Comparison of ENCODE assay signal across 10 cellular contexts in genomic region chr21:46326110-46326703, GRCh38. TPM values are rescaled to one million over a fixed set of nuclear protein-coding genes. Genes with fewer than 3 reads are reported as not detected.
DNase-seq lines count a peak whose midpoint lies in the region; ATAC-seq and TF ChIP-seq lines count a peak whose summit lies in the region.
"Had no signal": no experiment of that assay in that cellular context is flagged by ENCODE, and none has a peak within 500 bp of the region (broad histone marks: within the 10 kb centered on the region; RNA-seq: fewer than 3 reads in every experiment).

No MANE protein-coding gene starts in this region.

- TF ChIP-seq CTCF in LNCaP clone FGC (IDR thresholded peaks at IDR 0.05; ENCODE audit: control insufficient read depth, extremely low read depth, insufficient read depth), result peak; percentile 54
- TF ChIP-seq CTCF in neural cell (IDR thresholded peaks at IDR 0.05; ENCODE audit: poor library complexity, severe bottlenecking), result no peak

- peaks cover 47% of the 10 kb centered on the region for H3K79me2 ChIP-seq in neural cell (replicated peaks; ENCODE audit: insufficient read depth, low read length)

- no peaks in the 10 kb centered on the region for H3K9me2 ChIP-seq in neural cell (ENCODE audit: insufficient read depth, low read length)

- peak overlapping the region; percentile 49 for H3K4me2 ChIP-seq in neural cell (ENCODE audit: low read length)

- no peak for TF ChIP-seq EP300 in neural cell (conservative IDR thresholded peaks at IDR 0.05; ENCODE audit: poor library complexity, severe bottlenecking)

- H3K4me3 ChIP-seq in LNCaP clone FGC (ENCODE audit: low read depth, low read length), result peak overlapping the region; percentile 76
- H3K4me3 ChIP-seq in neural cell (ENCODE audit: low read length), result peak overlapping the region; percentile 83

- no peaks in the 10 kb centered on the region for H3K27me3 Mint-ChIP-seq in activated naive CD8-positive, alpha-beta T cell treated with anti-CD3 and anti-CD28 coated beads, Interleukin-2, amount 10 ng/mL, durations not matched to agents 7 days and 5 days

- peak overlapping the region; percentile 74 for H3K27ac ChIP-seq in neural cell (ENCODE audit: low read length)

- no peaks in the 10 kb centered on the region for H3K36me3 ChIP-seq in neural cell (ENCODE audit: insufficient read depth, low read length)

- no peak for ATAC-seq in activated naive CD8-positive, alpha-beta T cell treated with anti-CD3 and anti-CD28 coated beads, Interleukin-2, amount 10 ng/mL, durations not matched to agents 7 days and 5 days (ENCODE audit: low read depth)
- no peak for ATAC-seq in left ventricle myocardium superior

- no peak for TF ChIP-seq RAD21 in neural cell (conservative IDR thresholded peaks at IDR 0.05)

- DNase-seq in DMS153 (lab: John Stamatoyannopoulos, UW) (peak; percentile 18), DMS153 treated with DMSO at 0.1 percent for 48 hours (lab: John Stamatoyannopoulos, UW; ENCODE audit: unreplicated experiment) (no peak), LNCaP clone FGC (ENCODE audit: low read depth) (no peak), SW 1271 (lab: John Stamatoyannopoulos, UW) (no peak), left ventricle myocardium superior (no peak), NOMO-1 treated with DMSO at 0.1 percent for 48 hours (lab: John Stamatoyannopoulos, UW; ENCODE audit: unreplicated experiment) (no peak)
- no peak for DNase-seq in activated naive CD8-positive, alpha-beta T cell treated with anti-CD3 and anti-CD28 coated beads, Interleukin-2, amount 10 ng/mL, durations not matched to agents 7 days and 5 days
- DNase-seq: amygdala had no signal

- H3K9ac ChIP-seq in neural cell (ENCODE audit: low read length), result no peak overlapping the region

- H2AFZ ChIP-seq in neural cell (ENCODE audit: low read depth, low read length), result no peak overlapping the region

- H4K20me1 ChIP-seq in neural cell (ENCODE audit: insufficient read depth), result no peaks in the 10 kb centered on the region

- intact Hi-C loops in left ventricle myocardium superior (cut with micrococcal nuclease), result no loop called here

- H3K4me3 Mint-ChIP-seq in activated naive CD8-positive, alpha-beta T cell treated with anti-CD3 and anti-CD28 coated beads, Interleukin-2, amount 10 ng/mL, durations not matched to agents 7 days and 5 days, result peak overlapping the region; percentile 36

- no peaks in the 10 kb centered on the region for H3K27me3 ChIP-seq in neural cell (ENCODE audit: insufficient read depth, low read depth, low read length)
- H3K27me3 ChIP-seq: neutrophil had no signal

- no peaks in the 10 kb centered on the region for H3K9me3 ChIP-seq in neural cell (ENCODE audit: low read length)
- H3K9me3 ChIP-seq: neutrophil had no signal

- peaks cover 24% of the 10 kb centered on the region for H3K4me1 Mint-ChIP-seq in activated naive CD8-positive, alpha-beta T cell treated with anti-CD3 and anti-CD28 coated beads, Interleukin-2, amount 10 ng/mL, durations not matched to agents 7 days and 5 days

- H3K36me3 Mint-ChIP-seq in activated naive CD8-positive, alpha-beta T cell treated with anti-CD3 and anti-CD28 coated beads, Interleukin-2, amount 10 ng/mL, durations not matched to agents 7 days and 5 days, result peaks cover 24% of the 10 kb centered on the region

- POLR2A ChIA-PET in activated naive CD8-positive, alpha-beta T cell treated with anti-CD3 and anti-CD28 coated beads, Interleukin-2, amount 10 ng/mL, durations not matched to agents 7 days and 5 days (lab: Charles Lee), result interaction anchor here (0.8 to 4.2 kb wide), 6 partner anchors 29 to 221 kb away, joined by 3 to 32 read pairs (median 4); no protein-coding TSS in a partner anchor

- H3F3A ChIP-seq in neural cell (ENCODE audit: insufficient read depth, low read length, poor library complexity, severe bottlenecking), result no peaks in the 10 kb centered on the region

- no peaks in the 10 kb centered on the region for H3K9me3 Mint-ChIP-seq in activated naive CD8-positive, alpha-beta T cell treated with anti-CD3 and anti-CD28 coated beads, Interleukin-2, amount 10 ng/mL, durations not matched to agents 7 days and 5 days

- peak overlapping the region; percentile 5 for H3K27ac Mint-ChIP-seq in activated naive CD8-positive, alpha-beta T cell treated with anti-CD3 and anti-CD28 coated beads, Interleukin-2, amount 10 ng/mL, durations not matched to agents 7 days and 5 days

TF ChIP-seq in neural cell, 6 proteins besides CTCF, POLR2A, EP300 and RAD21:
- TF ChIP-seq REST (IDR thresholded peaks at IDR 0.05; ENCODE audit: borderline replicate concordance) (no peak), EZH2 (IDR thresholded peaks at IDR 0.05; ENCODE audit: borderline replicate concordance, insufficient read depth, low read length, poor library complexity, severe bottlenecking) (no peak), MXI1 (conservative IDR thresholded peaks at IDR 0.05; ENCODE audit: poor library complexity, severe bottlenecking) (no peak), TAF1 (IDR thresholded peaks at IDR 0.05; ENCODE audit: low read depth) (no peak), POLR2AphosphoS5 (IDR thresholded peaks at IDR 0.05) (no peak), SMC3 (conservative IDR thresholded peaks at IDR 0.05; ENCODE audit: poor library complexity) (no peak)

RNA-seq across cellular contexts. Expression of gene PCNT, which starts 2.3 kb away (rescaled TPM):
- 10 to 100 TPM; 85.4 to 86.1 TPM for total RNA-seq in activated naive CD8-positive, alpha-beta T cell treated with anti-CD3 and anti-CD28 coated beads, Interleukin-2, amount 10 ng/mL, durations not matched to agents 7 days and 5 days
- polyA plus RNA-seq in neural cell, result 28.2 and 45.1 TPM in 2 replicates
- polyA minus RNA-seq in neural cell, result 27.3 and 32.0 TPM in 2 replicates
- total RNA-seq in left ventricle myocardium superior, result 36.4 TPM

RNA-seq across cellular contexts. Expression of gene C21orf58, which starts 2.5 kb away (rescaled TPM):
- 10 to 100 TPM; 50.1 to 53.9 TPM for total RNA-seq in activated naive CD8-positive, alpha-beta T cell treated with anti-CD3 and anti-CD28 coated beads, Interleukin-2, amount 10 ng/mL, durations not matched to agents 7 days and 5 days
- polyA plus RNA-seq in neural cell, result 2.8 and 3.0 TPM in 2 replicates
- polyA minus RNA-seq in neural cell, result 3.7 and 5.0 TPM in 2 replicates
- 1.2 TPM for total RNA-seq in left ventricle myocardium superior

RNA-seq across cellular contexts. Expression of gene YBEY, which starts 40.1 kb away (rescaled TPM):
- total RNA-seq in activated naive CD8-positive, alpha-beta T cell treated with anti-CD3 and anti-CD28 coated beads, Interleukin-2, amount 10 ng/mL, durations not matched to agents 7 days and 5 days, result 10 to 100 TPM in 1 of 2 experiments, 1 to 10 TPM in 1; 9.6 to 10.7 TPM
- polyA plus RNA-seq in neural cell, result 88.4 and 95.3 TPM in 2 replicates
- 22.2 and 28.7 TPM in 2 replicates for polyA minus RNA-seq in neural cell
- 18.3 TPM for total RNA-seq in left ventricle myocardium superior

RNA-seq across cellular contexts. Expression of gene MCM3AP, which starts 40.8 kb away (rescaled TPM):
- 100 to 1,000 TPM; 130 to 150 TPM for total RNA-seq in activated naive CD8-positive, alpha-beta T cell treated with anti-CD3 and anti-CD28 coated beads, Interleukin-2, amount 10 ng/mL, durations not matched to agents 7 days and 5 days
- polyA plus RNA-seq in neural cell, result 74.2 and 90.7 TPM in 2 replicates
- polyA minus RNA-seq in neural cell, result 102 and 105 TPM in 2 replicates
- total RNA-seq in left ventricle myocardium superior, result 62.9 TPM

Comparison
In these comparisons a context has a peak if more than half of its experiments do, and no peak if none do; other contexts are left out.
1. RNA of gene C21orf58, which starts 2.5 kb away (total RNA-seq): 50.1 to 53.9 TPM in activated naive CD8-positive, alpha-beta T cell treated with anti-CD3 and anti-CD28 coated beads, Interleukin-2, amount 10 ng/mL, durations not matched to agents 7 days and 5 days; 1.2 TPM in left ventricle myocardium superior (single experiment); every median in the first group is over 10 times any median in the second.